8 cellular contexts compared by ENCODE assay signal in genomic region chr1:113928129-113928949, GRCh38. TPM values are rescaled to one million over a fixed set of nuclear protein-coding genes. Genes with fewer than 3 reads are reported as not detected.
DNase-seq lines count a peak whose midpoint lies in the region; ATAC-seq and TF ChIP-seq lines count a peak whose summit lies in the region.

No MANE protein-coding gene starts in this region.

- H3K9ac ChIP-seq in OCI-LY1 (ENCODE audit: low read length), result peak overlapping the region; percentile 92

- H3K27me3 Mint-ChIP-seq in dendritic cell treated with granulocyte-macrophage colony-stimulating factor and Interleukin-4, amounts not matched to agents 40 ng/mL and 50 ng/mL, for 4 days, result no peaks in the 10 kb centered on the region

- no peaks in the 10 kb centered on the region for H3K27me3 ChIP-seq in OCI-LY1 (ENCODE audit: insufficient read depth, low read length)

- intact Hi-C loops in dendritic cell treated with granulocyte-macrophage colony-stimulating factor and Interleukin-4, amounts not matched to agents 40 ng/mL and 50 ng/mL, for 4 days (cut with micrococcal nuclease), result loop anchor here (5.0 kb wide), 1 partner anchor 91 kb away; no protein-coding TSS in a partner anchor
- intact Hi-C loops in mucosa of descending colon (cut with DNase I, micrococcal nuclease), result no loop called here

- H3K9me2 ChIP-seq in OCI-LY1 (ENCODE audit: low read depth, low read length), result no peaks in the 10 kb centered on the region

- H3K36me3 ChIP-seq in OCI-LY1 (ENCODE audit: insufficient read depth, low read length) (no peaks in the 10 kb centered on the region), mucosa of descending colon (ENCODE audit: low read depth) (no peaks in the 10 kb centered on the region)

- H3F3A ChIP-seq in OCI-LY1 (ENCODE audit: insufficient read depth, low read length), result no peaks in the 10 kb centered on the region

- H3K79me2 ChIP-seq in OCI-LY1 (ENCODE audit: insufficient read depth, low read length), result peaks cover 33% of the 10 kb centered on the region

- H2AFZ ChIP-seq in OCI-LY1 (ENCODE audit: low read length), result peak overlapping the region; percentile 54; the same call in 1 of the 2 replicates

- peak overlapping the region; percentile 85 for H3K4me3 ChIP-seq in AG10803 (ENCODE audit: low read length)
- peak overlapping the region; percentile 99 for H3K4me3 ChIP-seq in OCI-LY1 (ENCODE audit: low read depth, low read length, poor library complexity, severe bottlenecking)
- H3K4me3 ChIP-seq in mucosa of descending colon, result peak overlapping the region; percentile 87

- H3K9me3 ChIP-seq in OCI-LY1 (ENCODE audit: low read length) (no peaks in the 10 kb centered on the region), mucosa of descending colon (no peaks in the 10 kb centered on the region)

- peaks cover 69% of the 10 kb centered on the region for H3K4me1 Mint-ChIP-seq in dendritic cell treated with granulocyte-macrophage colony-stimulating factor and Interleukin-4, amounts not matched to agents 40 ng/mL and 50 ng/mL, for 4 days (ENCODE audit: low read depth)

- peak overlapping the region; percentile 97 for H3K4me3 Mint-ChIP-seq in dendritic cell treated with granulocyte-macrophage colony-stimulating factor and Interleukin-4, amounts not matched to agents 40 ng/mL and 50 ng/mL, for 4 days

- no peaks in the 10 kb centered on the region for H4K20me1 ChIP-seq in OCI-LY1 (ENCODE audit: insufficient read depth, low read length)

- no peaks in the 10 kb centered on the region for H3K9me3 Mint-ChIP-seq in dendritic cell treated with granulocyte-macrophage colony-stimulating factor and Interleukin-4, amounts not matched to agents 40 ng/mL and 50 ng/mL, for 4 days

- H3K27ac ChIP-seq in OCI-LY1 (ENCODE audit: low read depth, low read length, poor library complexity, severe bottlenecking), result peak overlapping the region; percentile 88

- H3K27ac Mint-ChIP-seq in dendritic cell treated with granulocyte-macrophage colony-stimulating factor and Interleukin-4, amounts not matched to agents 40 ng/mL and 50 ng/mL, for 4 days, result peak overlapping the region; percentile 98

- DNase-seq in AG10803 (ENCODE audit: low read depth) (peak; percentile 59), GM20000 (ENCODE audit: low spot score) (peak; percentile 54), mucosa of descending colon (no peak)
- no peak for DNase-seq in stimulated activated CD8-positive, alpha-beta memory T cell treated with anti-CD3 and anti-CD28 coated beads, Interleukin-4, amount 100 ng/mL, for 48 hours
- no peak for DNase-seq in activated CD4-positive, CD25-positive, alpha-beta regulatory T cell (lab: John Stamatoyannopoulos, UW)

- H3K4me1 ChIP-seq in OCI-LY1 (ENCODE audit: insufficient read depth, low read length, severe bottlenecking) (peaks cover 43% of the 10 kb centered on the region), mucosa of descending colon (ENCODE audit: low read depth) (peaks cover 18% of the 10 kb centered on the region)

- TF ChIP-seq CTCF in AG10803 (conservative IDR thresholded peaks at IDR 0.05; ENCODE audit: low read length), result no peak
- no peak for TF ChIP-seq CTCF in GM20000 (IDR thresholded peaks at IDR 0.05; ENCODE audit: extremely low read depth, missing control alignments)
- TF ChIP-seq CTCF in OCI-LY1 (IDR thresholded peaks at IDR 0.05; ENCODE audit: low read length), result no peak
- no peak for TF ChIP-seq CTCF in mucosa of descending colon (IDR thresholded peaks at IDR 0.05)

- H3K4me2 ChIP-seq in OCI-LY1 (ENCODE audit: low read length), result peak overlapping the region; percentile 98

- peaks cover 27% of the 10 kb centered on the region for H3K36me3 Mint-ChIP-seq in dendritic cell treated with granulocyte-macrophage colony-stimulating factor and Interleukin-4, amounts not matched to agents 40 ng/mL and 50 ng/mL, for 4 days (ENCODE audit: low read depth)

- ATAC-seq in mucosa of descending colon (no peak), GM21381 (IDR thresholded peaks at IDR 0.05; ENCODE audit: unreplicated experiment) (no peak)

RNA-seq across cellular contexts. Expression of gene HIPK1, which starts 0.8 kb away (rescaled TPM):
- 10 to 100 TPM; 66.0 to 99.7 (median 68.8) TPM for total RNA-seq in mucosa of descending colon

RNA-seq across cellular contexts. Expression of gene DCLRE1B, which starts 23.2 kb away (rescaled TPM):
- 1 to 10 TPM; 4.2 to 6.0 (median 5.2) TPM for total RNA-seq in mucosa of descending colon

RNA-seq across cellular contexts. Expression of gene AP4B1, which starts 23.7 kb away (rescaled TPM):
- total RNA-seq in mucosa of descending colon, result 10 to 100 TPM; 26.6 to 40.0 (median 28.7) TPM

RNA-seq across cellular contexts. Expression of gene BCL2L15, which starts 41.0 kb away (rescaled TPM):
- total RNA-seq in mucosa of descending colon, result 100 to 1,000 TPM in 2 of 3 donors, 10 to 100 TPM in 1; 72.4 to 197 (median 153) TPM

RNA-seq across cellular contexts. Expression of gene OLFML3, which starts 50.9 kb away (rescaled TPM):
- total RNA-seq in mucosa of descending colon, result 10 to 100 TPM in 2 of 3 donors, 1 to 10 TPM in 1; 5.4 to 51.1 (median 28.2) TPM

Comparison
In these comparisons a context has a peak if more than half of its experiments do, and no peak if none do; other contexts are left out.
1. DNase-seq: peak in AG10803 (single experiment) and GM20000 (single experiment); none in mucosa of descending colon (0 of 3), stimulated activated CD8-positive, alpha-beta memory T cell treated with anti-CD3 and anti-CD28 coated beads, Interleukin-4, amount 100 ng/mL, for 48 hours (single experiment) and activated CD4-positive, CD25-positive, alpha-beta regulatory T cell (0 of 4).
2. Peak in every context shown above with its lines, with median percentiles within 50 percentile points of each other: H3K4me3 ChIP-seq.